Comparison of ENCODE assay signal across 8 cellular contexts in genomic region chr3:177345049-177345972, GRCh38.
DNase-seq lines count a peak whose midpoint lies in the region; ATAC-seq and TF ChIP-seq lines count a peak whose summit lies in the region.

No MANE protein-coding gene starts in this region.

- H3K9me3 Mint-ChIP-seq in CD4-positive, alpha-beta memory T cell = no peaks in the 10 kb centered on the region
- H3K9me3 Mint-ChIP-seq in activated naive CD4-positive, alpha-beta T cell treated with anti-CD3 and anti-CD28 coated beads, Interleukin-2, amount 50 U/mL, for 24 hours = no peaks in the 10 kb centered on the region

- H3K4me2 ChIP-seq in parathyroid adenoma (ENCODE audit: low read length) = peak overlapping the region; percentile 48

- no peak overlapping the region for H3K27ac ChIP-seq in CD4-positive, alpha-beta memory T cell (ENCODE audit: low read depth, low read length)
- H3K27ac ChIP-seq in HUES6 (ENCODE audit: low read depth, low read length) = peak overlapping the region; percentile 51; the same call in 1 of the 2 replicates
- peak overlapping the region; percentile 87 for H3K27ac ChIP-seq in SJCRH30
- H3K27ac ChIP-seq in parathyroid adenoma = peak overlapping the region; percentile 97
- H3K27ac ChIP-seq in urinary bladder (ENCODE audit: low read depth) = peak overlapping the region; percentile 76

- no peak for TF ChIP-seq CTCF in parathyroid adenoma (IDR thresholded peaks at IDR 0.05)

- POLR2A ChIA-PET in CD4-positive, alpha-beta memory T cell (lab: Charles Lee; ENCODE audit: partially characterized antibody) = interaction anchor here (1.0 to 2.0 kb wide), 5 partner anchors 13 to 150 kb away, joined by 4 to 10 read pairs (median 7); partner anchors contain the start of gene TBL1XR1

- peak overlapping the region; percentile 40 for H3K9ac ChIP-seq in HUES6 (ENCODE audit: low read length)
- no peak overlapping the region for H3K9ac ChIP-seq in parathyroid adenoma

- peak overlapping the region in 6 of 7 donors; percentile 25 to 89 (median 55) for H3K27ac Mint-ChIP-seq in CD4-positive, alpha-beta memory T cell
- H3K27ac Mint-ChIP-seq in activated naive CD4-positive, alpha-beta T cell treated with anti-CD3 and anti-CD28 coated beads, Interleukin-2, amount 50 U/mL, for 24 hours = peak overlapping the region; percentile 96

- intact Hi-C loops in CD4-positive, alpha-beta memory T cell (cut with micrococcal nuclease) = loop anchor here (1.0 kb wide), 1 partner anchor 15 kb away; no protein-coding TSS in a partner anchor

- no peaks in the 10 kb centered on the region for H3K9me3 ChIP-seq in CD4-positive, alpha-beta memory T cell (ENCODE audit: control insufficient read depth in 1 of 2, low read length in 2 of 2)
- H3K9me3 ChIP-seq in HUES6 (ENCODE audit: control insufficient read depth, insufficient read depth, low read depth, low read length) = no peaks in the 10 kb centered on the region
- no peaks in the 10 kb centered on the region for H3K9me3 ChIP-seq in SJCRH30 (replicated peaks)
- no peaks in the 10 kb centered on the region for H3K9me3 ChIP-seq in parathyroid adenoma (ENCODE audit: control insufficient read depth, low read length)

- no peaks in the 10 kb centered on the region for H3K79me2 ChIP-seq in parathyroid adenoma

- CTCF ChIA-PET in CD4-positive, alpha-beta memory T cell (lab: Charles Lee; ENCODE audit: partially characterized antibody) = interaction anchor here (0.6 to 1.4 kb wide), 2 partner anchors 144 to 194 kb away, joined by 3 read pairs; no protein-coding TSS in a partner anchor

- ATAC-seq in GM21423 (IDR thresholded peaks at IDR 0.05; ENCODE audit: unreplicated experiment) = peak; percentile 84

- peaks cover 15 to 25% (median 17%) of the 10 kb centered on the region in 4 donors for H3K4me1 Mint-ChIP-seq in CD4-positive, alpha-beta memory T cell
- H3K4me1 Mint-ChIP-seq in activated naive CD4-positive, alpha-beta T cell treated with anti-CD3 and anti-CD28 coated beads, Interleukin-2, amount 50 U/mL, for 24 hours = peaks cover 35% of the 10 kb centered on the region

- no peaks in the 10 kb centered on the region for H3K36me3 ChIP-seq in CD4-positive, alpha-beta memory T cell (ENCODE audit: insufficient read depth, low read length)
- H3K36me3 ChIP-seq in HUES6 (ENCODE audit: control insufficient read depth, insufficient read depth, low read length) (no peaks in the 10 kb centered on the region), SJCRH30 (no peaks in the 10 kb centered on the region), parathyroid adenoma (ENCODE audit: control insufficient read depth, insufficient read depth, low read length) (no peaks in the 10 kb centered on the region), urinary bladder (ENCODE audit: insufficient read depth) (no peaks in the 10 kb centered on the region)

- H3K4me3 Mint-ChIP-seq in CD4-positive, alpha-beta memory T cell = peak overlapping the region in 6 of 8 donors; percentile 36 to 68 (median 56)
- peak overlapping the region; percentile 6 for H3K4me3 Mint-ChIP-seq in activated naive CD4-positive, alpha-beta T cell treated with anti-CD3 and anti-CD28 coated beads, Interleukin-2, amount 50 U/mL, for 24 hours

- no peaks in the 10 kb centered on the region for H3K27me3 ChIP-seq in CD4-positive, alpha-beta memory T cell (ENCODE audit: insufficient read depth, low read length)
- H3K27me3 ChIP-seq in HUES6 (ENCODE audit: control insufficient read depth, insufficient read depth, low read length) = peaks cover 77% of the 10 kb centered on the region
- H3K27me3 ChIP-seq in SJCRH30 = no peaks in the 10 kb centered on the region
- no peaks in the 10 kb centered on the region for H3K27me3 ChIP-seq in parathyroid adenoma (ENCODE audit: control insufficient read depth, insufficient read depth, low read length)

- no peaks in the 10 kb centered on the region for H3K36me3 Mint-ChIP-seq in CD4-positive, alpha-beta memory T cell
- no peaks in the 10 kb centered on the region for H3K36me3 Mint-ChIP-seq in activated naive CD4-positive, alpha-beta T cell treated with anti-CD3 and anti-CD28 coated beads, Interleukin-2, amount 50 U/mL, for 24 hours

- H3K27me3 Mint-ChIP-seq in CD4-positive, alpha-beta memory T cell = no peaks in the 10 kb centered on the region
- no peaks in the 10 kb centered on the region for H3K27me3 Mint-ChIP-seq in activated naive CD4-positive, alpha-beta T cell treated with anti-CD3 and anti-CD28 coated beads, Interleukin-2, amount 50 U/mL, for 24 hours

- H2AFZ ChIP-seq in parathyroid adenoma = peak overlapping the region; percentile 85

- 11% methylated on average over 12 of the region's 12 CpGs for WGBS in urinary bladder

- peaks cover 19% of the 10 kb centered on the region for H3K4me1 ChIP-seq in CD4-positive, alpha-beta memory T cell (ENCODE audit: insufficient read depth, low read length)
- H3K4me1 ChIP-seq in HUES6 (ENCODE audit: control insufficient read depth, insufficient read depth, low read length) = peaks cover 29% of the 10 kb centered on the region
- H3K4me1 ChIP-seq in SJCRH30 = peaks cover 49% of the 10 kb centered on the region
- H3K4me1 ChIP-seq in parathyroid adenoma = peaks cover 22% of the 10 kb centered on the region
- no peaks in the 10 kb centered on the region for H3K4me1 ChIP-seq in urinary bladder (ENCODE audit: insufficient read depth)

- H3K4me3 ChIP-seq in CD4-positive, alpha-beta memory T cell (ENCODE audit: low read length in 2 of 2) = no peak overlapping the region
- H3K4me3 ChIP-seq in HUES6 (ENCODE audit: low read depth, low read length) = peak overlapping the region; percentile 39
- peak overlapping the region; percentile 40 for H3K4me3 ChIP-seq in SJCRH30
- H3K4me3 ChIP-seq in parathyroid adenoma (ENCODE audit: low read depth, low read length) = no peak overlapping the region
- H3K4me3 ChIP-seq in urinary bladder (ENCODE audit: low read depth, low read length) = no peak overlapping the region

- peak in 4 of 5 donors; percentile 8 to 82 (median 24) for DNase-seq in CD4-positive, alpha-beta memory T cell
- peak; percentile 86 to 88 for DNase-seq in SJCRH30
- peak; percentile 87 for DNase-seq in glomerular visceral epithelial cell (ENCODE audit: extremely low spot score)

Comparison
In these comparisons a context has a peak if more than half of its experiments do, and no peak if none do; other contexts are left out.
1. DNase-seq: peak in every context shown above with its lines; median percentile 87 in SJCRH30; 87 in glomerular visceral epithelial cell; 24 in CD4-positive, alpha-beta memory T cell.
2. H3K4me3 ChIP-seq: peak in HUES6 (single experiment) and SJCRH30 (single experiment); none in CD4-positive, alpha-beta memory T cell (0 of 2), parathyroid adenoma (single experiment) and urinary bladder (single experiment).